In the genomic region with DNA sequence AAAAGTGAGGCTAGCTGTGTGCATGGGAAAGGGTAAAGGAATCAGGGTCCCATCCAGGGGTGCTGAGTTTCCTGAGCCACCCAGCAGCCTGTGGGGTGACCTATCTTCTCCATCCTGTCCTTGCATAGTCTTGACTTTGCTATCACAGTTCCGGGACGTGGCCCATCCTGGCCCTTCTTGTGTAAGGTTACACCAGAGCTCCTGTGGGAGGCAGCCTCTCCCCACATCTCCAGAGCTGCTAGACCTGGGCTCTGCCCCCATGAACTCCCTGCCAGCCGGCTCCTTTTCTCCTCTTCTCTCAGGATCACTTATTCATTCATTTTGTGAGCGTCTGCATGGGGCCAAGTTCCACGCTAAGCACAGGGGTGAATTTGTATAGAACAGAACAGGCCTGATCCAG, we compare ENCODE assay signal across 9 cellular contexts.
DNase-seq lines count a peak whose midpoint lies in the region; ATAC-seq and TF ChIP-seq lines count a peak whose summit lies in the region.
"Had no signal": no experiment of that assay in that cellular context is flagged by ENCODE, and none has a peak within 500 bp of the region (broad histone marks: within the 10 kb centered on the region; RNA-seq: fewer than 3 reads in every experiment).

No MANE protein-coding gene starts in this region.

- no peak overlapping the region for H3K4me3 Mint-ChIP-seq in stimulated activated effector memory CD8-positive, alpha-beta T cell treated with anti-CD3 and anti-CD28 coated beads, Interleukin-12 subunit alpha, Interleukin-12 subunit beta, amount 100 ng/mL, for 72 hours

- no peaks in the 10 kb centered on the region for H3K9me3 Mint-ChIP-seq in stimulated activated effector memory CD8-positive, alpha-beta T cell treated with anti-CD3 and anti-CD28 coated beads, Interleukin-12 subunit alpha, Interleukin-12 subunit beta, amount 100 ng/mL, for 72 hours

- TF ChIP-seq CTCF in cardiac muscle cell (IDR thresholded peaks at IDR 0.05; ENCODE audit: low read depth, low read length), result peak; percentile 57

- H3K4me1 Mint-ChIP-seq in stimulated activated effector memory CD8-positive, alpha-beta T cell treated with anti-CD3 and anti-CD28 coated beads, Interleukin-12 subunit alpha, Interleukin-12 subunit beta, amount 100 ng/mL, for 72 hours, result peaks cover 9% of the 10 kb centered on the region

- no peaks in the 10 kb centered on the region for H3K9me3 ChIP-seq in cardiac muscle cell (ENCODE audit: low read depth)

- H3K4me1 ChIP-seq in cardiac muscle cell (ENCODE audit: low read depth), result no peaks in the 10 kb centered on the region

- DNase-seq in cardiac muscle cell (ENCODE audit: low read depth in 1 of 2, low spot score in 1 of 2), result peak; percentile 41 to 69
- DNase-seq in Right ventricle myocardium superior, result no peak
- DNase-seq in SK-MEL-5 (ENCODE audit: low read depth, low spot score), result peak; percentile 48
- peak; percentile 73 for DNase-seq in fibroblast of peridontal ligament (ENCODE audit: extremely low read depth)
- no peak for DNase-seq in stimulated activated effector memory CD8-positive, alpha-beta T cell treated with anti-CD3 and anti-CD28 coated beads, Interleukin-12 subunit alpha, Interleukin-12 subunit beta, amount 100 ng/mL, for 72 hours (ENCODE audit: low spot score in 2 of 2)
- no peak for DNase-seq in NCI-H2171 treated with DMSO at 0.1 percent for 48 hours (lab: John Stamatoyannopoulos, UW)
- DNase-seq: midbrain had no signal

- H3K4me3 ChIP-seq in cardiac muscle cell, result no peak overlapping the region

- ATAC-seq in Right ventricle myocardium superior (ENCODE audit: poor library complexity) (no peak), HG02678 (IDR thresholded peaks at IDR 0.05; ENCODE audit: unreplicated experiment) (no peak), GM21737 (IDR thresholded peaks at IDR 0.05; ENCODE audit: unreplicated experiment) (no peak)
- ATAC-seq in stimulated activated effector memory CD8-positive, alpha-beta T cell treated with anti-CD3 and anti-CD28 coated beads, Interleukin-12 subunit alpha, Interleukin-12 subunit beta, amount 100 ng/mL, for 72 hours, result peak; percentile 63

- H3K36me3 ChIP-seq in cardiac muscle cell, result no peaks in the 10 kb centered on the region

- H3K27ac Mint-ChIP-seq in stimulated activated effector memory CD8-positive, alpha-beta T cell treated with anti-CD3 and anti-CD28 coated beads, Interleukin-12 subunit alpha, Interleukin-12 subunit beta, amount 100 ng/mL, for 72 hours, result no peak overlapping the region

- peaks cover 99% of the 10 kb centered on the region for H3K27me3 ChIP-seq in cardiac muscle cell

- no peak overlapping the region for H3K27ac ChIP-seq in cardiac muscle cell

- in situ Hi-C loops in SK-MEL-5 (cut with HindIII; ENCODE audit: low pct_unique_long_range_greater_than_20kb, low sequenced_read_pairs), result no loop called here

- intact Hi-C loops in Right ventricle myocardium superior (cut with DNase I), result no loop called here

- H3K36me3 Mint-ChIP-seq in stimulated activated effector memory CD8-positive, alpha-beta T cell treated with anti-CD3 and anti-CD28 coated beads, Interleukin-12 subunit alpha, Interleukin-12 subunit beta, amount 100 ng/mL, for 72 hours, result no peaks in the 10 kb centered on the region

Comparison
In these comparisons a context has a peak if more than half of its experiments do, and no peak if none do; other contexts are left out.
1. DNase-seq: peak in cardiac muscle cell (2 of 2), SK-MEL-5 (single experiment) and fibroblast of peridontal ligament (single experiment); none in Right ventricle myocardium superior (single experiment), stimulated activated effector memory CD8-positive, alpha-beta T cell treated with anti-CD3 and anti-CD28 coated beads, Interleukin-12 subunit alpha, Interleukin-12 subunit beta, amount 100 ng/mL, for 72 hours (0 of 2) and NCI-H2171 treated with DMSO at 0.1 percent for 48 hours (single experiment).